In the genomic region with DNA sequence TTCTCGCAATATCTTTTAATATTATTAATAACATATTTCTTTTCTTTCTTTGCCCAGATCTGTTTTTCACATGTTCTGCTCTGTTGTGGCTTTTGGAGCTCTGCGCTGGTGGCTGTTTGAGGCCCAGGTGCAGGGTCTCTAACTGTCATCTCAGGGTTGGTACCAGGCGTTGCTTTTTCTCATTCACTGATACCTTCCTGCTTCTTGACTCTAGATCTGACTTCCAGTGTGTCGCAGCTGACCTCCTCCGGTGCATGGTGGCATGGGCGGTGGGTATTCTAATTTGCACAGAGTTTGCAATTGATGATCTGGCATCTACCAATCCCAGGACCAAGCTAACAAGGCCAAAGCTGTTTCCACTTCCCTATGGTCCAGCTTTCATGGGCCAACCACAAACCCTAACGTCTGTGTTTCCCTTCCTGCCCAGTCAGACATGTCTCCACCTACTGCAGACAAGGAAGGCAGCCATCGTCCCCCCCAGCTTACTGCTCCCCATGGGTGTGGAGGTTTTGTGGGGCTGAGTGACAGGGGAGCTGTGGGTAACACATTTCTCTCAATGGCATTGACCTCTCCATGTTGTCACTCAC, we compare ENCODE assay signal across 1 cellular context.
A peak's percentile ranks its signal among the peaks of the same experiment; 100 is the strongest.
TF ChIP-seq lines count a peak whose summit lies in the region.

No MANE protein-coding gene starts in this region.

TF ChIP-seq in GM12878, 131 proteins besides CTCF, POLR2A, EP300 and RAD21:
- TF ChIP-seq KDM1A (IDR thresholded peaks at IDR 0.05; ENCODE audit: borderline replicate concordance), result no peak
- TF ChIP-seq RUNX3 (IDR thresholded peaks at IDR 0.05; ENCODE audit: low read length), result peak; percentile 16; the same call in 1 of the 2 replicates
